ENCODE assay signal across 10 cellular contexts in the genomic region with DNA sequence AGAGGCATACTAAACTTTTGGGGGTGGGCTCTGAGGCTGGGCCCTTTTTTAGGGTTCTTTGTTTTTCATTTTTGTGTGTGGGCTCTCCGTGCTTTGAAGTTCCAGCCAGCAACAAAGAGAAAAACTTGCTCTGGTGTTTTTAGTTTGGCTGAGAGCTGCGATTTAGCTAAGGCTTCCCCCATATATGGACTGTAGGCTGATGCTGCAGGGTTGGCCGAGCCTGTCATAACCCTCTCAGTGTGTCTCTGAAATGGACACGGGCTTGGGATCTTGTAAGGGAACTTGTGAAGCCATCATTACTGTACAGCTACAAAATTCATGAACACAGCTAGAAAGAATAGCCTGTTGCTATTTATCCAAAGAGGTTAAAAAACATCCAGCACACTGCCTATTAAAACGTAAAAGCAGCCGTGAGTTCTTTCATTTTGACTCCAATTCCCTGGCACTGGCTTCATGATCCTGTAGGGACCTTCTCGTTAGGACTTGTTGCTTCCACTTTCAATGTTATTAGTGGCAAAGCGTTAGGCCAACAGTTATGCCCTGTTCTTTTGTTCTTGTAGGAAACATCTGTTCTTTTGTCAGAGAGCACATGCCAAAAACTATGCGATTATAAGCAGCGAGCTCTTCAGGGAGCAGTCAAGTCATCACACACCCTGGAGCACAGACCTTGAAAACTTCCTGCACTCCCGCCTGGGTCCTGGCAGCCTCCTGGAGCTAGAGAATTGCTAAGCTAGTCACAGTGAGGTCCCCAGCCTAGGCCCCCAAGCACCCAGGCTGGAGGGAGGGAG.
DNase-seq lines count a peak whose midpoint lies in the region; ATAC-seq and TF ChIP-seq lines count a peak whose summit lies in the region.
"Had no signal": no experiment of that assay in that cellular context is flagged by ENCODE, and none has a peak within 500 bp of the region (broad histone marks: within the 10 kb centered on the region; RNA-seq: fewer than 3 reads in every experiment).

No MANE protein-coding gene starts in this region.

- H3K4me3 Mint-ChIP-seq in activated T-cell treated with anti-CD3 and anti-CD28 coated beads, Interleukin-2, amount 50 U/mL, for 4 hours: peak overlapping the region; percentile 58

- no peaks in the 10 kb centered on the region for H3K9me3 Mint-ChIP-seq in activated T-cell treated with anti-CD3 and anti-CD28 coated beads, Interleukin-2, amount 50 U/mL, for 4 hours

- H3K27me3 Mint-ChIP-seq in activated T-cell treated with anti-CD3 and anti-CD28 coated beads, Interleukin-2, amount 50 U/mL, for 4 hours (ENCODE audit: low read depth): no peaks in the 10 kb centered on the region

- no peaks in the 10 kb centered on the region for H3K36me3 Mint-ChIP-seq in activated T-cell treated with anti-CD3 and anti-CD28 coated beads, Interleukin-2, amount 50 U/mL, for 4 hours (ENCODE audit: insufficient read depth)

- peaks cover 45% of the 10 kb centered on the region for H3K4me1 Mint-ChIP-seq in activated T-cell treated with anti-CD3 and anti-CD28 coated beads, Interleukin-2, amount 50 U/mL, for 4 hours (ENCODE audit: low read depth)

- no peaks in the 10 kb centered on the region for H3K4me1 ChIP-seq in urinary bladder (ENCODE audit: insufficient read depth)

- TF ChIP-seq CTCF in choroid plexus epithelial cell (conservative IDR thresholded peaks at IDR 0.05; ENCODE audit: low read depth, low read length) (no peak), GM20000 (IDR thresholded peaks at IDR 0.05; ENCODE audit: extremely low read depth, missing control alignments) (no peak)

- H3K36me3 ChIP-seq in urinary bladder (ENCODE audit: insufficient read depth): no peaks in the 10 kb centered on the region

- no peak for DNase-seq in activated T-cell treated with anti-CD3 and anti-CD28 coated beads, Interleukin-2, amount 50 U/mL, for 4 hours
- DNase-seq in activated T-cell treated with anti-CD3 and anti-CD28 coated beads for 4 hours (no peak), choroid plexus epithelial cell (ENCODE audit: low read depth) (peak; percentile 5), lung microvascular endothelial cell (ENCODE audit: low read depth in 2 of 2) (peak; percentile 95), GM20000 (ENCODE audit: low spot score) (no peak), HuH-7.5 (ENCODE audit: low spot score) (no peak), NCI-H526 treated with DMSO at 0.1 percent for 48 hours (lab: John Stamatoyannopoulos, UW) (no peak)
- DNase-seq: C1 segment of cervical spinal cord, foreskin melanocyte had no signal

- H3K4me3 ChIP-seq in choroid plexus epithelial cell (ENCODE audit: low read depth, low read length): no peak overlapping the region
- H3K4me3 ChIP-seq in urinary bladder (ENCODE audit: low read depth, low read length): peak overlapping the region; percentile 19

- WGBS in urinary bladder: 12% methylated on average over 11 of the region's 11 CpGs

- H3K27ac ChIP-seq in urinary bladder (ENCODE audit: low read depth): no peak overlapping the region

- peak; percentile 39 to 49 for ATAC-seq in activated T-cell treated with anti-CD3 and anti-CD28 coated beads, Interleukin-2, amount 50 U/mL, for 4 hours

Comparison
In these comparisons a context has a peak if more than half of its experiments do, and no peak if none do; other contexts are left out.
1. DNase-seq: peak in choroid plexus epithelial cell (single experiment) and lung microvascular endothelial cell (2 of 2); none in activated T-cell treated with anti-CD3 and anti-CD28 coated beads, Interleukin-2, amount 50 U/mL, for 4 hours (single experiment), activated T-cell treated with anti-CD3 and anti-CD28 coated beads for 4 hours (single experiment), GM20000 (single experiment), HuH-7.5 (single experiment) and NCI-H526 treated with DMSO at 0.1 percent for 48 hours (single experiment).